ENCODE assay signal across 8 cellular contexts in genomic region chr2:7057865-7058400, GRCh38.
DNase-seq lines count a peak whose midpoint lies in the region; ATAC-seq, FAIRE-seq and TF ChIP-seq lines count a peak whose summit lies in the region.

No MANE protein-coding gene starts in this region.

- H3K36me3 Mint-ChIP-seq in CD8-positive, alpha-beta T cell: peaks cover 7% of the 10 kb centered on the region
- H3K36me3 Mint-ChIP-seq in T-helper 2 cell treated with Interferon-gamma antibody and Interleukin-4, amounts not matched to agents 5 μg/mL and 100 μg/mL, for 36 hours (ENCODE audit: low read depth): peaks cover 16% of the 10 kb centered on the region

- H3K27ac Mint-ChIP-seq in CD8-positive, alpha-beta T cell: peak overlapping the region; percentile 91
- peak overlapping the region; percentile 73 for H3K27ac Mint-ChIP-seq in T-helper 2 cell treated with Interferon-gamma antibody and Interleukin-4, amounts not matched to agents 5 μg/mL and 100 μg/mL, for 36 hours

- no peak for TF ChIP-seq CTCF in CD8-positive, alpha-beta T cell (IDR thresholded peaks at IDR 0.05)
- TF ChIP-seq CTCF in esophagus muscularis mucosa (IDR thresholded peaks at IDR 0.05): no peak

- no peaks in the 10 kb centered on the region for H3K27me3 ChIP-seq in CD8-positive, alpha-beta T cell (ENCODE audit: insufficient read depth, low read length)
- H3K27me3 ChIP-seq in esophagus muscularis mucosa: no peaks in the 10 kb centered on the region

- no peaks in the 10 kb centered on the region for H3K27me3 Mint-ChIP-seq in CD8-positive, alpha-beta T cell (ENCODE audit: low read depth)
- H3K27me3 Mint-ChIP-seq in T-helper 2 cell treated with Interferon-gamma antibody and Interleukin-4, amounts not matched to agents 5 μg/mL and 100 μg/mL, for 36 hours (ENCODE audit: low read depth): no peaks in the 10 kb centered on the region

- POLR2A ChIA-PET in CD8-positive, alpha-beta T cell (lab: Charles Lee): interaction anchor here (0.8 to 2.3 kb wide), 6 partner anchors 10 to 193 kb away, joined by 3 to 5 read pairs (median 4); partner anchors contain the start of gene CMPK2

- H3K4me1 ChIP-seq in CD8-positive, alpha-beta T cell (ENCODE audit: insufficient read depth, low read length): peaks cover 53% of the 10 kb centered on the region
- H3K4me1 ChIP-seq in esophagus muscularis mucosa: peaks cover 0 to 25% (median 21%) of the 10 kb centered on the region in 4 donors

- TF ChIP-seq EP300 in esophagus muscularis mucosa (IDR thresholded peaks at IDR 0.05): no peak

- peak in 1 of 7 experiments; percentile 28 for DNase-seq in CD8-positive, alpha-beta T cell
- no peak for DNase-seq in T-helper 2 cell treated with Interferon-gamma antibody and Interleukin-4, amounts not matched to agents 5 μg/mL and 100 μg/mL, for 36 hours (ENCODE audit: low spot score)
- DNase-seq in esophagus muscularis mucosa (ENCODE audit: extremely low spot score) (no peak), SW480 (ENCODE audit: low spot score) (no peak), RCC 7860 (ENCODE audit: low spot score) (no peak), HuH-7 (ENCODE audit: low spot score) (no peak)

- H3K9me3 Mint-ChIP-seq in CD8-positive, alpha-beta T cell: peaks cover 2% of the 10 kb centered on the region
- peaks cover under 1% of the 10 kb centered on the region for H3K9me3 Mint-ChIP-seq in T-helper 2 cell treated with Interferon-gamma antibody and Interleukin-4, amounts not matched to agents 5 μg/mL and 100 μg/mL, for 36 hours

- H3K4me3 ChIP-seq in CD8-positive, alpha-beta T cell (ENCODE audit: low read depth, low read length): peak overlapping the region; percentile 30
- no peak overlapping the region for H3K4me3 ChIP-seq in esophagus muscularis mucosa

- peak overlapping the region; percentile 30 for H3K27ac ChIP-seq in CD8-positive, alpha-beta T cell (ENCODE audit: low read depth, low read length)
- no peak overlapping the region for H3K27ac ChIP-seq in esophagus muscularis mucosa (replicated peaks in 1 of 4)

- CTCF ChIA-PET in CD8-positive, alpha-beta T cell (lab: Charles Lee): interaction anchor here (0.7 to 5.4 kb wide), 5 partner anchors 14 to 161 kb away, joined by 3 to 41 read pairs (median 3); no protein-coding TSS in a partner anchor

- no peaks in the 10 kb centered on the region for H3K36me3 ChIP-seq in CD8-positive, alpha-beta T cell (ENCODE audit: insufficient read depth, low read length)
- H3K36me3 ChIP-seq in esophagus muscularis mucosa: no peaks in the 10 kb centered on the region

- no peak for TF ChIP-seq POLR2A in esophagus muscularis mucosa (IDR thresholded peaks at IDR 0.05; ENCODE audit: low read depth)

- H3K4me1 Mint-ChIP-seq in CD8-positive, alpha-beta T cell (ENCODE audit: low read depth): peaks cover 25% of the 10 kb centered on the region
- H3K4me1 Mint-ChIP-seq in T-helper 2 cell treated with Interferon-gamma antibody and Interleukin-4, amounts not matched to agents 5 μg/mL and 100 μg/mL, for 36 hours (ENCODE audit: low read depth): peaks cover 24% of the 10 kb centered on the region

- peak overlapping the region; percentile 75 for H3K4me3 Mint-ChIP-seq in CD8-positive, alpha-beta T cell
- peak overlapping the region; percentile 67 for H3K4me3 Mint-ChIP-seq in T-helper 2 cell treated with Interferon-gamma antibody and Interleukin-4, amounts not matched to agents 5 μg/mL and 100 μg/mL, for 36 hours

- H3K9me3 ChIP-seq in CD8-positive, alpha-beta T cell (ENCODE audit: low read length): no peaks in the 10 kb centered on the region
- H3K9me3 ChIP-seq in esophagus muscularis mucosa: no peaks in the 10 kb centered on the region

- FAIRE-seq in RCC 7860 (lab: Jason Lieb, UNC): no peak

- WGBS in esophagus muscularis mucosa: 75% methylated on average over 4 of the region's 4 CpGs

- intact Hi-C loops in CD8-positive, alpha-beta T cell (cut with DNase I, micrococcal nuclease): loop anchor here in 1 of 2 experiments (2.0 kb wide), 1 partner anchor 13 kb away; no protein-coding TSS in a partner anchor
- intact Hi-C loops in esophagus muscularis mucosa (cut with DNase I): no loop called here

- ATAC-seq in CD8-positive, alpha-beta T cell: peak; percentile 43
- ATAC-seq in GM19467 (IDR thresholded peaks at IDR 0.05; ENCODE audit: unreplicated experiment) (peak; percentile 60), HG03575 (IDR thresholded peaks at IDR 0.05; ENCODE audit: extremely low read depth, insufficient number of reproducible peaks, low FRiP score, unreplicated experiment) (peak; percentile 59)
